ENCODE assay signal across 10 cellular contexts in the genomic region with DNA sequence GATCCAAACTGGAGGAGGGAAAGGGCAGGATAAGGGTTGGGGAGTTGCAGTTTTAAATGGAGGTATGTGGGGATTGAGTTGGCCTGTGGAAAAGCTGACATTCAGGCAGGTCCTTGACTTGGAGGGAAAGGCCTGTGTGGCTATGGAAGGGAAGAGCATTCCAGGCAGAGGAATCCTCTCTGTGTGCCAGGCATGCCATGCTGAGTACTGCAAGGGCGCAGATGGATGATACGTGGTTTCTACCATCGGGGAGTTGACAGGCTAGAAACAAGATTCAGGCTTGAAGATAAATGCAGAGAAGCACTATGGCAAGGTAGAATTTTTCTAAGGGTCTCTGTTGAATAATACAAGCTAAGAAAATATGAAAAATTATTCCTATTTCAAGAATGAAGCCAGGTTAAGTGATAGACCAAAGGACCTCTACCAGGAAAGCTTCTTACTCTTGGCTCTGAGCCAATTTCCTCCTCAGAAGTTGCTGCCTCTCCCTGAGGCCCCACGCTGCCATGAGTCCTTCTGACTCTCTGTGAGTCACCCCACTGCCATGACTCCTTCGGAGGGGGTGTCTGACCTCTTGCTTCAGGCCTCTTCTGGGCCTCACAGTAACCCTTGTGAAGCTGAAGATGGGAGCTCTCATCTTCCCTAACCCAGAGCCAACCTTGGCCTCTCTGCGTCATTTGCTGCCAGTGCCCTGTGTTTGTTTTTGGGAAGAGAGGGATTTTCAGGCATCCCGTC.
DNase-seq lines count a peak whose midpoint lies in the region; ATAC-seq and TF ChIP-seq lines count a peak whose summit lies in the region.
"Had no signal": no experiment of that assay in that cellular context is flagged by ENCODE, and none has a peak within 500 bp of the region (broad histone marks: within the 10 kb centered on the region; RNA-seq: fewer than 3 reads in every experiment).

No MANE protein-coding gene starts in this region.

- TF ChIP-seq CTCF in fibroblast of pulmonary artery (IDR thresholded peaks at IDR 0.05; ENCODE audit: low read length, missing control alignments) = no peak
- TF ChIP-seq CTCF in nephron progenitor cell (IDR thresholded peaks at IDR 0.05) = no peak

- H3K27me3 ChIP-seq in SJSA1 (replicated peaks) = no peaks in the 10 kb centered on the region
- H3K27me3 ChIP-seq: suprapubic skin had no signal

- no peaks in the 10 kb centered on the region for H3K36me3 Mint-ChIP-seq in activated CD4-positive, alpha-beta memory T cell treated with anti-CD3 and anti-CD28 coated beads for 36 hours
- peaks cover 6% of the 10 kb centered on the region for H3K36me3 Mint-ChIP-seq in activated CD4-positive, alpha-beta memory T cell treated with anti-CD3 and anti-CD28 coated beads, Interleukin-2, amount 10 ng/mL, durations not matched to agents 7 days and 5 days (ENCODE audit: low read depth)
- H3K36me3 Mint-ChIP-seq in nephron progenitor cell (ENCODE audit: low read depth) = peaks cover under 1% of the 10 kb centered on the region
- H3K36me3 Mint-ChIP-seq in effector memory CD8-positive, alpha-beta T cell (ENCODE audit: insufficient read depth) = peaks cover 11% of the 10 kb centered on the region

- no peak overlapping the region for H3K4me3 Mint-ChIP-seq in activated CD4-positive, alpha-beta memory T cell treated with anti-CD3 and anti-CD28 coated beads for 36 hours
- no peak overlapping the region for H3K4me3 Mint-ChIP-seq in activated CD4-positive, alpha-beta memory T cell treated with anti-CD3 and anti-CD28 coated beads, Interleukin-2, amount 10 ng/mL, durations not matched to agents 7 days and 5 days
- no peak overlapping the region for H3K4me3 Mint-ChIP-seq in nephron progenitor cell
- no peak overlapping the region for H3K4me3 Mint-ChIP-seq in effector memory CD8-positive, alpha-beta T cell

- no peak for ATAC-seq in effector memory CD8-positive, alpha-beta T cell (replicated peaks)
- no peak for ATAC-seq in HG02938 (IDR thresholded peaks at IDR 0.05; ENCODE audit: unreplicated experiment)

- H3K9me3 Mint-ChIP-seq in activated CD4-positive, alpha-beta memory T cell treated with anti-CD3 and anti-CD28 coated beads for 36 hours = no peaks in the 10 kb centered on the region
- H3K9me3 Mint-ChIP-seq in activated CD4-positive, alpha-beta memory T cell treated with anti-CD3 and anti-CD28 coated beads, Interleukin-2, amount 10 ng/mL, durations not matched to agents 7 days and 5 days = no peaks in the 10 kb centered on the region
- no peaks in the 10 kb centered on the region for H3K9me3 Mint-ChIP-seq in nephron progenitor cell
- H3K9me3 Mint-ChIP-seq in effector memory CD8-positive, alpha-beta T cell = no peaks in the 10 kb centered on the region

- no peak overlapping the region for H3K27ac Mint-ChIP-seq in activated CD4-positive, alpha-beta memory T cell treated with anti-CD3 and anti-CD28 coated beads for 36 hours
- H3K27ac Mint-ChIP-seq in activated CD4-positive, alpha-beta memory T cell treated with anti-CD3 and anti-CD28 coated beads, Interleukin-2, amount 10 ng/mL, durations not matched to agents 7 days and 5 days = no peak overlapping the region
- H3K27ac Mint-ChIP-seq in nephron progenitor cell = no peak overlapping the region
- H3K27ac Mint-ChIP-seq in effector memory CD8-positive, alpha-beta T cell = no peak overlapping the region

- DNase-seq in activated CD4-positive, alpha-beta memory T cell treated with anti-CD3 and anti-CD28 coated beads for 36 hours = peak; percentile 17
- DNase-seq in activated CD4-positive, alpha-beta memory T cell treated with anti-CD3 and anti-CD28 coated beads, Interleukin-2, amount 10 ng/mL, durations not matched to agents 7 days and 5 days = no peak
- peak; percentile 65 to 84 for DNase-seq in SJSA1 (ENCODE audit: low read depth in 1 of 2, low spot score in 2 of 2)
- DNase-seq in fibroblast of pulmonary artery (ENCODE audit: low read depth) = peak; percentile 88
- peak; percentile 83 for DNase-seq in stromal cell of bone marrow (ENCODE audit: low read depth)
- DNase-seq in nephron progenitor cell = no peak
- no peak for DNase-seq in effector memory CD8-positive, alpha-beta T cell
- DNase-seq: central memory CD4-positive, alpha-beta T cell had no signal

- H3K27me3 Mint-ChIP-seq in activated CD4-positive, alpha-beta memory T cell treated with anti-CD3 and anti-CD28 coated beads for 36 hours = no peaks in the 10 kb centered on the region
- H3K27me3 Mint-ChIP-seq in activated CD4-positive, alpha-beta memory T cell treated with anti-CD3 and anti-CD28 coated beads, Interleukin-2, amount 10 ng/mL, durations not matched to agents 7 days and 5 days = no peaks in the 10 kb centered on the region
- H3K27me3 Mint-ChIP-seq in nephron progenitor cell (ENCODE audit: low read depth, poor library complexity) = peaks cover 3% of the 10 kb centered on the region
- H3K27me3 Mint-ChIP-seq in effector memory CD8-positive, alpha-beta T cell = no peaks in the 10 kb centered on the region

- peaks cover 15% of the 10 kb centered on the region for H3K4me1 ChIP-seq in SJSA1 (replicated peaks)
- H3K4me1 ChIP-seq: suprapubic skin had no signal

- POLR2A ChIA-PET in activated CD4-positive, alpha-beta memory T cell treated with anti-CD3 and anti-CD28 coated beads for 36 hours (lab: Charles Lee) = no interaction called here
- POLR2A ChIA-PET in activated CD4-positive, alpha-beta memory T cell treated with anti-CD3 and anti-CD28 coated beads, Interleukin-2, amount 10 ng/mL, durations not matched to agents 7 days and 5 days (lab: Charles Lee) = interaction anchor here (0.7 kb wide), 1 partner anchor 8 kb away, joined by 3 read pairs; no protein-coding TSS in a partner anchor

- H3K27ac ChIP-seq in SJSA1 = no peak overlapping the region; the same call in 1 of the 2 replicates
- H3K27ac ChIP-seq: suprapubic skin had no signal

- CTCF ChIA-PET in activated CD4-positive, alpha-beta memory T cell treated with anti-CD3 and anti-CD28 coated beads for 36 hours (lab: Charles Lee) = no interaction called here
- CTCF ChIA-PET in activated CD4-positive, alpha-beta memory T cell treated with anti-CD3 and anti-CD28 coated beads, Interleukin-2, amount 10 ng/mL, durations not matched to agents 7 days and 5 days (lab: Charles Lee) = no interaction called here

- H3K9me3 ChIP-seq in SJSA1 (replicated peaks) = no peaks in the 10 kb centered on the region
- H3K9me3 ChIP-seq: suprapubic skin had no signal

- intact Hi-C loops in activated CD4-positive, alpha-beta memory T cell treated with anti-CD3 and anti-CD28 coated beads for 36 hours (cut with micrococcal nuclease) = no loop called here

- H3K4me1 Mint-ChIP-seq in activated CD4-positive, alpha-beta memory T cell treated with anti-CD3 and anti-CD28 coated beads for 36 hours (ENCODE audit: low read depth) = no peaks in the 10 kb centered on the region
- H3K4me1 Mint-ChIP-seq in activated CD4-positive, alpha-beta memory T cell treated with anti-CD3 and anti-CD28 coated beads, Interleukin-2, amount 10 ng/mL, durations not matched to agents 7 days and 5 days = no peaks in the 10 kb centered on the region
- H3K4me1 Mint-ChIP-seq in nephron progenitor cell = peaks cover 5% of the 10 kb centered on the region
- H3K4me1 Mint-ChIP-seq in effector memory CD8-positive, alpha-beta T cell (ENCODE audit: low read depth in 2 of 2) = peaks cover 4% of the 10 kb centered on the region in 2 donors

- H3K36me3 ChIP-seq in SJSA1 = peaks cover 4% of the 10 kb centered on the region; the same call in 1 of the 2 replicates

- no peak overlapping the region for H3K4me3 ChIP-seq in SJSA1
- H3K4me3 ChIP-seq in fibroblast of pulmonary artery (replicated peaks; ENCODE audit: low read depth, low read length) = no peak overlapping the region
- H3K4me3 ChIP-seq: suprapubic skin had no signal

Comparison
In these comparisons a context has a peak if more than half of its experiments do, and no peak if none do; other contexts are left out.
1. DNase-seq: peak in activated CD4-positive, alpha-beta memory T cell treated with anti-CD3 and anti-CD28 coated beads for 36 hours (single experiment), SJSA1 (2 of 2), fibroblast of pulmonary artery (single experiment) and stromal cell of bone marrow (single experiment); none in activated CD4-positive, alpha-beta memory T cell treated with anti-CD3 and anti-CD28 coated beads, Interleukin-2, amount 10 ng/mL, durations not matched to agents 7 days and 5 days (single experiment), nephron progenitor cell (single experiment) and effector memory CD8-positive, alpha-beta T cell (0 of 3).